Comparison of ENCODE assay signal across 1 cellular context in the genomic region with DNA sequence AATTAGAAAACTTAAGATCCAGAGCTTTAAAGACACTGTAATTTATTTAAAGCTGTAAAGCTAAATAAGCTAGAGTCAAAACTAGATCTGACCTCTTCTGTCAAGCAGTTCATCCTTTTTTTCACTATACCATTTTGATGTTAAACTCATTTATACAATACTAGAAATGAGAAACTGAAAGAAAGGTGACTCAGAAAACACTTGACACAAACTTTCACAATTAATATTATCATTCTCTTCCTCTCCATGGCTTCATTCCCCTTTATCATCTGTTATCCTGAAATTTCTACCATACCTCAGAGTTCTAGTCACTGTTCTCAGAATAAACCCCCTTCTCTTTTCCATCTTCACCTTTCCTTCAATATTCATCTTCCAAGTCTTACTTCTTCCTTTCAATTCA.
TF ChIP-seq lines count a peak whose summit lies in the region.

No MANE protein-coding gene starts in this region.

TF ChIP-seq in HepG2, 621 proteins besides CTCF, POLR2A, EP300 and RAD21 (continued from another document):
- TF ChIP-seq GMEB1 (CRISPR knock-in tag; IDR thresholded peaks at IDR 0.05; ENCODE audit: borderline replicate concordance) (no peak), ETV5 (CRISPR knock-in tag; IDR thresholded peaks at IDR 0.05; ENCODE audit: borderline replicate concordance) (no peak), IRF1 (CRISPR knock-in tag; IDR thresholded peaks at IDR 0.05; ENCODE audit: low read depth) (no peak), TEF (CRISPR knock-in tag; IDR thresholded peaks at IDR 0.05) (no peak), JUN (CRISPR knock-in tag; IDR thresholded peaks at IDR 0.05) (no peak), TAF15 (IDR thresholded peaks at IDR 0.05; ENCODE audit: low read depth, low read length, poor library complexity, severe bottlenecking) (no peak)
- TF ChIP-seq, protein P1, sequence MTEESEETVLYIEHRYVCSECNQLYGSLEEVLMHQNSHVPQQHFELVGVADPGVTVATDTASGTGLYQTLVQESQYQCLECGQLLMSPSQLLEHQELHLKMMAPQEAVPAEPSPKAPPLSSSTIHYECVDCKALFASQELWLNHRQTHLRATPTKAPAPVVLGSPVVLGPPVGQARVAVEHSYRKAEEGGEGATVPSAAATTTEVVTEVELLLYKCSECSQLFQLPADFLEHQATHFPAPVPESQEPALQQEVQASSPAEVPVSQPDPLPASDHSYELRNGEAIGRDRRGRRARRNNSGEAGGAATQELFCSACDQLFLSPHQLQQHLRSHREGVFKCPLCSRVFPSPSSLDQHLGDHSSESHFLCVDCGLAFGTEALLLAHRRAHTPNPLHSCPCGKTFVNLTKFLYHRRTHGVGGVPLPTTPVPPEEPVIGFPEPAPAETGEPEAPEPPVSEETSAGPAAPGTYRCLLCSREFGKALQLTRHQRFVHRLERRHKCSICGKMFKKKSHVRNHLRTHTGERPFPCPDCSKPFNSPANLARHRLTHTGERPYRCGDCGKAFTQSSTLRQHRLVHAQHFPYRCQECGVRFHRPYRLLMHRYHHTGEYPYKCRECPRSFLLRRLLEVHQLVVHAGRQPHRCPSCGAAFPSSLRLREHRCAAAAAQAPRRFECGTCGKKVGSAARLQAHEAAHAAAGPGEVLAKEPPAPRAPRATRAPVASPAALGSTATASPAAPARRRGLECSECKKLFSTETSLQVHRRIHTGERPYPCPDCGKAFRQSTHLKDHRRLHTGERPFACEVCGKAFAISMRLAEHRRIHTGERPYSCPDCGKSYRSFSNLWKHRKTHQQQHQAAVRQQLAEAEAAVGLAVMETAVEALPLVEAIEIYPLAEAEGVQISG (CRISPR knock-in tag; IDR thresholded peaks at IDR 0.05) = no peak
- TF ChIP-seq, protein P2, sequence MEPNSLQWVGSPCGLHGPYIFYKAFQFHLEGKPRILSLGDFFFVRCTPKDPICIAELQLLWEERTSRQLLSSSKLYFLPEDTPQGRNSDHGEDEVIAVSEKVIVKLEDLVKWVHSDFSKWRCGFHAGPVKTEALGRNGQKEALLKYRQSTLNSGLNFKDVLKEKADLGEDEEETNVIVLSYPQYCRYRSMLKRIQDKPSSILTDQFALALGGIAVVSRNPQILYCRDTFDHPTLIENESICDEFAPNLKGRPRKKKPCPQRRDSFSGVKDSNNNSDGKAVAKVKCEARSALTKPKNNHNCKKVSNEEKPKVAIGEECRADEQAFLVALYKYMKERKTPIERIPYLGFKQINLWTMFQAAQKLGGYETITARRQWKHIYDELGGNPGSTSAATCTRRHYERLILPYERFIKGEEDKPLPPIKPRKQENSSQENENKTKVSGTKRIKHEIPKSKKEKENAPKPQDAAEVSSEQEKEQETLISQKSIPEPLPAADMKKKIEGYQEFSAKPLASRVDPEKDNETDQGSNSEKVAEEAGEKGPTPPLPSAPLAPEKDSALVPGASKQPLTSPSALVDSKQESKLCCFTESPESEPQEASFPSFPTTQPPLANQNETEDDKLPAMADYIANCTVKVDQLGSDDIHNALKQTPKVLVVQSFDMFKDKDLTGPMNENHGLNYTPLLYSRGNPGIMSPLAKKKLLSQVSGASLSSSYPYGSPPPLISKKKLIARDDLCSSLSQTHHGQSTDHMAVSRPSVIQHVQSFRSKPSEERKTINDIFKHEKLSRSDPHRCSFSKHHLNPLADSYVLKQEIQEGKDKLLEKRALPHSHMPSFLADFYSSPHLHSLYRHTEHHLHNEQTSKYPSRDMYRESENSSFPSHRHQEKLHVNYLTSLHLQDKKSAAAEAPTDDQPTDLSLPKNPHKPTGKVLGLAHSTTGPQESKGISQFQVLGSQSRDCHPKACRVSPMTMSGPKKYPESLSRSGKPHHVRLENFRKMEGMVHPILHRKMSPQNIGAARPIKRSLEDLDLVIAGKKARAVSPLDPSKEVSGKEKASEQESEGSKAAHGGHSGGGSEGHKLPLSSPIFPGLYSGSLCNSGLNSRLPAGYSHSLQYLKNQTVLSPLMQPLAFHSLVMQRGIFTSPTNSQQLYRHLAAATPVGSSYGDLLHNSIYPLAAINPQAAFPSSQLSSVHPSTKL (CRISPR knock-in tag; IDR thresholded peaks at IDR 0.05) = no peak
- TF ChIP-seq, protein P3, sequence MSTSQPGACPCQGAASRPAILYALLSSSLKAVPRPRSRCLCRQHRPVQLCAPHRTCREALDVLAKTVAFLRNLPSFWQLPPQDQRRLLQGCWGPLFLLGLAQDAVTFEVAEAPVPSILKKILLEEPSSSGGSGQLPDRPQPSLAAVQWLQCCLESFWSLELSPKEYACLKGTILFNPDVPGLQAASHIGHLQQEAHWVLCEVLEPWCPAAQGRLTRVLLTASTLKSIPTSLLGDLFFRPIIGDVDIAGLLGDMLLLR (CRISPR knock-in tag; IDR thresholded peaks at IDR 0.05) = no peak
- TF ChIP-seq, protein P4, sequence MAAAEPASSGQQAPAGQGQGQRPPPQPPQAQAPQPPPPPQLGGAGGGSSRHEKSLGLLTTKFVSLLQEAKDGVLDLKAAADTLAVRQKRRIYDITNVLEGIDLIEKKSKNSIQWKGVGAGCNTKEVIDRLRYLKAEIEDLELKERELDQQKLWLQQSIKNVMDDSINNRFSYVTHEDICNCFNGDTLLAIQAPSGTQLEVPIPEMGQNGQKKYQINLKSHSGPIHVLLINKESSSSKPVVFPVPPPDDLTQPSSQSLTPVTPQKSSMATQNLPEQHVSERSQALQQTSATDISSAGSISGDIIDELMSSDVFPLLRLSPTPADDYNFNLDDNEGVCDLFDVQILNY (CRISPR knock-in tag; conservative IDR thresholded peaks at IDR 0.05) = no peak
TF ChIP-seq in HepG2: peak in this region for 0.
